Comparison of ENCODE assay signal across 1 cellular context in genomic region chr4:57195622-57196021, GRCh38.
TF ChIP-seq lines count a peak whose summit lies in the region.

No MANE protein-coding gene starts in this region.

TF ChIP-seq in K562, 482 proteins besides CTCF, POLR2A, EP300 and RAD21 (continued from another document):
- TF ChIP-seq ZBTB40 (IDR thresholded peaks at IDR 0.05) (no peak), ZBTB40 (CRISPR knock-in tag; IDR thresholded peaks at IDR 0.05) (no peak)
